ENCODE assay signal across 8 cellular contexts in the genomic region with DNA sequence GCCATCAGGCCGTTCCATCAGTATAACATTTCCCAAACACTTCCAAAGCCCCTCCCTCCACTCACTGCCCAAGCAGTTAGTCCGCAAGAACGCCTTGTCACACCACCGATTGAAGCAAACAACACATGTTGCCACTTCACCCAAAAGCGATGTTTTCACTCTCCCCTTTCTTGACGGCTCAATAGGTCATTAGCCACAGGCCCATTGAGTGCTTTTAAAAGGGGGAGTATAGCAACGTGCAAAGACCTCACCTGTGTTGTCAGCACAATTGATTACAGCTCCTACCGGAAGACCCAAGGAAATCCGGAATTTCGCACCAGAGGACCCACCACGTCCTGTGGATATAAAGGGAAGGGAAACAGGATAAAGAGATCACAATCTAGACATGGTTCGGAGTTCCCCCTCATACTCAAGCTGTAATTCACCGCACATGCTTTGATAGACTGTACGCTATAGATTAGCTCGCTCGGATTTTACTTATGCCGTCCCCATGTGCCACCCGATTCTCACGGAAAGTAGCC. TPM values are rescaled to one million over a fixed set of nuclear protein-coding genes. Genes with fewer than 3 reads are reported as not detected.
DNase-seq lines count a peak whose midpoint lies in the region; ATAC-seq, FAIRE-seq and TF ChIP-seq lines count a peak whose summit lies in the region.

No MANE protein-coding gene starts in this region.

- H3K4me3 Mint-ChIP-seq in natural killer cell: peak overlapping the region; percentile 96

- H3K4me1 ChIP-seq in SJCRH30 (peaks cover 6% of the 10 kb centered on the region; the same call in 1 of the 2 replicates), H1 (replicated peaks in 1 of 4; ENCODE audit: control insufficient read depth in 3 of 4, insufficient read depth in 4 of 4, low read length in 3 of 4) (peaks cover 3 to 10% (median 5%) of the 10 kb centered on the region in 4 experiments; a peak in 5 of 7 replicates)

- peak overlapping the region; percentile 99 for H2BK5ac ChIP-seq in H1 (ENCODE audit: low read depth, low read length)

- no peak overlapping the region for H2BK120ac ChIP-seq in H1 (replicated peaks; ENCODE audit: low read depth, low read length)

- H3K4me1 Mint-ChIP-seq in natural killer cell: peaks cover 42 to 45% of the 10 kb centered on the region in 2 donors

- peak overlapping the region; percentile 89; the same call in 1 of the 2 replicates for H3K18ac ChIP-seq in H1 (ENCODE audit: extremely low read depth, low read length)

- H3K27me3 ChIP-seq in SJCRH30: no peaks in the 10 kb centered on the region
- H3K27me3 ChIP-seq in H1 (replicated peaks in 1 of 4; ENCODE audit: control insufficient read depth in 3 of 4, extremely low read depth in 1 of 4, insufficient read depth in 3 of 4, low read length in 3 of 4): no peaks in the 10 kb centered on the region

- H3K56ac ChIP-seq in H1 (replicated peaks; ENCODE audit: insufficient read length, low read depth, low read length): peak overlapping the region; percentile 36

- no peak for TF ChIP-seq RAD21 in H1 (IDR thresholded peaks at IDR 0.05 in 1 of 2, conservative IDR thresholded peaks at IDR 0.05 in 1 of 2; ENCODE audit: low read depth in 2 of 2, low read length in 2 of 2)

- no peak overlapping the region for H2BK20ac ChIP-seq in H1 (ENCODE audit: low read length)

- H3K27ac ChIP-seq in SJCRH30 (peak overlapping the region; percentile 81), H1 (ENCODE audit: low read depth, low read length) (peak overlapping the region; percentile 97)

- H4K8ac ChIP-seq in H1 (ENCODE audit: extremely low read depth, insufficient read depth, low read length): peak overlapping the region; percentile 99; the same call in 1 of the 2 replicates

- H3K9me3 Mint-ChIP-seq in natural killer cell: no peaks in the 10 kb centered on the region

- POLR2A ChIA-PET in H1 (lab: Charles Lee; ENCODE audit: partially characterized antibody): interaction anchor here (1.2 to 15.5 kb wide), 21 partner anchors 15 to 300 kb away, joined by 3 to 468 read pairs (median 11); partner anchors contain the start of genes CWC25, LASP1, LASP1NB and PIP4K2B

- H4K20me1 ChIP-seq in H1 (replicated peaks in 1 of 2; ENCODE audit: control insufficient read depth in 1 of 2, insufficient read depth in 2 of 2, low read length in 2 of 2): peaks cover 6 to 20% of the 10 kb centered on the region in 2 experiments

- peak overlapping the region; percentile 79 for H3K4ac ChIP-seq in H1 (replicated peaks; ENCODE audit: insufficient read length, low read depth, low read length)

- no peak overlapping the region for H2AFZ ChIP-seq in H1 (ENCODE audit: low read length)

- no peak for TF ChIP-seq POLR2A in H1 (IDR thresholded peaks at IDR 0.05; ENCODE audit: control extremely low read depth in 1 of 2, low read depth in 2 of 2, low read length in 2 of 2)

- peak overlapping the region; percentile 76 for H3K4me3 ChIP-seq in SJCRH30
- H3K4me3 ChIP-seq in H1 (ENCODE audit: extremely low read depth in 1 of 4, insufficient read depth in 2 of 4, low read depth in 3 of 4, low read length in 4 of 4): peak overlapping the region; percentile 90 to 100 (median 97)

- 1% methylated on average over 19 of the region's 19 CpGs; no CpG with 5 or more reads in 1 of the 2 experiments for WGBS in H1 (ENCODE audit: extremely low coverage in 1 of 2, insufficient coverage in 1 of 2, insufficient read length in 1 of 2, insufficient replicate concordance in 2 of 2, low coverage in 1 of 2, low lambda C conversion rate in 2 of 2, missing lambda C conversion rate in 1 of 2), 2 experiments

- no peak for DNase-seq in SJCRH30
- no peak for DNase-seq in H1 (ENCODE audit: low read depth in 1 of 2, low spot score in 2 of 2)
- DNase-seq in natural killer cell: peak; percentile 34
- DNase-seq in NCI-H2107 treated with DMSO at 0.1 percent for 48 hours (lab: John Stamatoyannopoulos, UW; ENCODE audit: unreplicated experiment): no peak
- no peak for DNase-seq in islet precursor cell
- no peak for DNase-seq in DMS153 (lab: John Stamatoyannopoulos, UW)
- no peak for DNase-seq in ecto neural progenitor cell (ENCODE audit: low spot score)

- peaks cover 10% of the 10 kb centered on the region for H3K23me2 ChIP-seq in H1 (ENCODE audit: low read depth, low read length)

- no peak for TF ChIP-seq EP300 in H1 (IDR thresholded peaks at IDR 0.05; ENCODE audit: borderline replicate concordance in 1 of 2, low read depth in 2 of 2, low read length in 2 of 2)

- H2BK12ac ChIP-seq in H1 (ENCODE audit: low read depth, low read length): 0 out of 2 replicates have a peak overlapping the region, but pooled peaks have one; percentile 62

- H2AK5ac ChIP-seq in H1 (ENCODE audit: low read depth, low read length): peak overlapping the region; percentile 87

- no peaks in the 10 kb centered on the region; the same call in none of the 2 replicates for H3K79me1 ChIP-seq in H1 (ENCODE audit: low read depth, low read length)

- no peak overlapping the region for H2BK15ac ChIP-seq in H1 (ENCODE audit: low read length)

- H3K36me3 Mint-ChIP-seq in natural killer cell: peaks cover 23% of the 10 kb centered on the region

- ATAC-seq in GM19467 (IDR thresholded peaks at IDR 0.05; ENCODE audit: unreplicated experiment) (peak; percentile 5), natural killer cell (peak; percentile 51 to 67 (median 51))

- TF ChIP-seq CTCF in H1 (IDR thresholded peaks at IDR 0.05; ENCODE audit: control extremely low read depth in 1 of 3, insufficient read depth in 1 of 3, low read depth in 1 of 3, low read length in 3 of 3) (no peak), natural killer cell (IDR thresholded peaks at IDR 0.05) (no peak)

- H3K79me2 ChIP-seq in H1 (ENCODE audit: control insufficient read depth in 1 of 2, insufficient read depth in 2 of 2, low read length in 2 of 2): peaks cover 22 to 35% of the 10 kb centered on the region in 2 experiments

- no peak for FAIRE-seq in H1 (lab: Jason Lieb, UNC)

- peak overlapping the region; percentile 91 for H4K5ac ChIP-seq in H1 (ENCODE audit: insufficient read length, low read depth, low read length)

- H3K9me3 ChIP-seq in SJCRH30 (replicated peaks): no peaks in the 10 kb centered on the region
- H3K9me3 ChIP-seq in H1 (ENCODE audit: insufficient read depth in 2 of 2, low read depth in 1 of 2, low read length in 1 of 2): no peaks in the 10 kb centered on the region

- CTCF ChIA-PET in H1 (lab: Charles Lee; ENCODE audit: partially characterized antibody): interaction anchor here (0.8 to 2.6 kb wide), 3 partner anchors 31 to 383 kb away, joined by 3 to 10 read pairs (median 3); no protein-coding TSS in a partner anchor

- peak overlapping the region; percentile 63 for H3K14ac ChIP-seq in H1 (ENCODE audit: insufficient read length)

- peak overlapping the region; percentile 88 to 95 for H3K4me2 ChIP-seq in H1 (ENCODE audit: insufficient read depth in 1 of 2, low read depth in 2 of 2, low read length in 2 of 2)

- peak overlapping the region; percentile 86 for H4K91ac ChIP-seq in H1 (replicated peaks; ENCODE audit: insufficient read length, low read length)

- H3K27ac Mint-ChIP-seq in natural killer cell: peak overlapping the region; percentile 99

- peak overlapping the region; percentile 93 to 99 (median 96) for H3K9ac ChIP-seq in H1 (replicated peaks in 1 of 4; ENCODE audit: extremely low read depth in 1 of 4, low read depth in 3 of 4, low read length in 3 of 4)

- intact Hi-C loops in natural killer cell (cut with micrococcal nuclease): loop anchor here (1.0 kb wide), 2 partner anchors 28 to 45 kb away; partner anchors contain the start of gene CWC25

- no peaks in the 10 kb centered on the region for H3K27me3 Mint-ChIP-seq in natural killer cell (ENCODE audit: low read depth in 2 of 2)

- H3K36me3 ChIP-seq in SJCRH30: peaks cover 53% of the 10 kb centered on the region
- peaks cover 40 to 52% (median 48%) of the 10 kb centered on the region in 4 experiments for H3K36me3 ChIP-seq in H1 (ENCODE audit: control insufficient read depth in 2 of 4, insufficient read depth in 4 of 4, low read length in 3 of 4)

- H3K23ac ChIP-seq in H1 (ENCODE audit: insufficient read length): no peak overlapping the region

RNA-seq across cellular contexts. Expression of gene RPL23, which starts 0.7 kb away (rescaled TPM):
- 2,556 and 2,769 TPM in 2 replicates for total RNA-seq in SJCRH30 (2014; rRNA removed; shearing (Covaris generic))
- total RNA-seq in H1 (2021; fragmentation: NEBNext Ultra II Directional; extraction: Animal tissue kit (Norgen Biotek cat#: 25700)): 2,091 and 2,148 TPM in 2 replicates
- polyA plus RNA-seq in H1 (2011; rRNA removed): 1,486 and 2,502 TPM in 2 replicates
- polyA plus RNA-seq in H1 (2011; cell fraction: cytosol; rRNA removed): 3,173 TPM
- 510 TPM for polyA plus RNA-seq in H1 (2011; cell fraction: nucleus; rRNA removed)
- polyA plus RNA-seq in H1 (2012, experiment 1 of 2): 2,897 to 3,886 TPM (median 3,522 TPM) in 4 replicates
- 3,306 TPM for polyA plus RNA-seq in H1 (2012, experiment 2 of 2)
- polyA plus RNA-seq in H1 (2013, experiment 1 of 2): 4,125 TPM
- 4,130 TPM for polyA plus RNA-seq in H1 (2013, experiment 2 of 2)
- polyA minus RNA-seq in H1 (2011; rRNA and poly(A)+ RNA removed): 442 and 458 TPM in 2 replicates
- polyA minus RNA-seq in H1 (2011; cell fraction: cytosol; rRNA and poly(A)+ RNA removed): 903 TPM
- polyA minus RNA-seq in H1 (2011; cell fraction: nucleus; rRNA and poly(A)+ RNA removed): 264 TPM
- total RNA-seq in natural killer cell: 100 to 1,000 TPM; 752 to 934 (median 923) TPM

RNA-seq across cellular contexts. Expression of gene LASP1, which starts 17.0 kb away (rescaled TPM):
- 36.7 and 38.8 TPM in 2 replicates for total RNA-seq in SJCRH30 (2014; rRNA removed; shearing (Covaris generic))
- total RNA-seq in H1 (2021; fragmentation: NEBNext Ultra II Directional; extraction: Animal tissue kit (Norgen Biotek cat#: 25700)): 170 and 180 TPM in 2 replicates
- polyA plus RNA-seq in H1 (2011; rRNA removed): 114 and 182 TPM in 2 replicates
- 97.6 TPM for polyA plus RNA-seq in H1 (2011; cell fraction: cytosol; rRNA removed)
- 95.0 TPM for polyA plus RNA-seq in H1 (2011; cell fraction: nucleus; rRNA removed)
- polyA plus RNA-seq in H1 (2012, experiment 1 of 2): 127 to 134 TPM (median 129 TPM) in 4 replicates
- polyA plus RNA-seq in H1 (2012, experiment 2 of 2): 154 TPM
- polyA plus RNA-seq in H1 (2013, experiment 1 of 2): 98.7 TPM
- polyA plus RNA-seq in H1 (2013, experiment 2 of 2): 97.2 TPM
- 95.4 and 104 TPM in 2 replicates for polyA minus RNA-seq in H1 (2011; rRNA and poly(A)+ RNA removed)
- polyA minus RNA-seq in H1 (2011; cell fraction: cytosol; rRNA and poly(A)+ RNA removed): 106 TPM
- polyA minus RNA-seq in H1 (2011; cell fraction: nucleus; rRNA and poly(A)+ RNA removed): 55.4 TPM
- total RNA-seq in natural killer cell: 100 to 1,000 TPM; 293 to 363 (median 340) TPM

RNA-seq across cellular contexts. Expression of gene CWC25, which starts 27.7 kb away (rescaled TPM):
- 10.6 and 12.3 TPM in 2 replicates for total RNA-seq in SJCRH30 (2014; rRNA removed; shearing (Covaris generic))
- total RNA-seq in H1 (2021; fragmentation: NEBNext Ultra II Directional; extraction: Animal tissue kit (Norgen Biotek cat#: 25700)): 13.1 and 15.8 TPM in 2 replicates
- 9.2 and 11.1 TPM in 2 replicates for polyA plus RNA-seq in H1 (2011; rRNA removed)
- polyA plus RNA-seq in H1 (2011; cell fraction: cytosol; rRNA removed): 16.5 TPM
- polyA plus RNA-seq in H1 (2011; cell fraction: nucleus; rRNA removed): 29.5 TPM
- polyA plus RNA-seq in H1 (2012, experiment 1 of 2): 15.6 to 19.5 TPM (median 16.8 TPM) in 4 replicates
- polyA plus RNA-seq in H1 (2012, experiment 2 of 2): 3.2 TPM
- 18.2 TPM for polyA plus RNA-seq in H1 (2013, experiment 1 of 2)
- polyA plus RNA-seq in H1 (2013, experiment 2 of 2): 15.4 TPM
- polyA minus RNA-seq in H1 (2011; rRNA and poly(A)+ RNA removed): 5.4 and 9.1 TPM in 2 replicates
- 6.9 TPM for polyA minus RNA-seq in H1 (2011; cell fraction: cytosol; rRNA and poly(A)+ RNA removed)
- 13.2 TPM for polyA minus RNA-seq in H1 (2011; cell fraction: nucleus; rRNA and poly(A)+ RNA removed)
- 10 to 100 TPM; 63.8 to 79.4 (median 74.4) TPM for total RNA-seq in natural killer cell

RNA-seq across cellular contexts. Expression of gene PIP4K2B, which starts 53.5 kb away (rescaled TPM):
- total RNA-seq in SJCRH30 (2014; rRNA removed; shearing (Covaris generic)): 39.8 and 41.8 TPM in 2 replicates
- total RNA-seq in H1 (2021; fragmentation: NEBNext Ultra II Directional; extraction: Animal tissue kit (Norgen Biotek cat#: 25700)): 57.7 and 57.8 TPM in 2 replicates
- polyA plus RNA-seq in H1 (2011; rRNA removed): 21.5 and 24.8 TPM in 2 replicates
- 31.0 TPM for polyA plus RNA-seq in H1 (2011; cell fraction: cytosol; rRNA removed)
- polyA plus RNA-seq in H1 (2011; cell fraction: nucleus; rRNA removed): 63.9 TPM
- polyA plus RNA-seq in H1 (2012, experiment 1 of 2): 35.5 to 43.4 TPM (median 39.2 TPM) in 4 replicates
- 25.9 TPM for polyA plus RNA-seq in H1 (2012, experiment 2 of 2)
- 24.4 TPM for polyA plus RNA-seq in H1 (2013, experiment 1 of 2)
- 24.9 TPM for polyA plus RNA-seq in H1 (2013, experiment 2 of 2)
- polyA minus RNA-seq in H1 (2011; rRNA and poly(A)+ RNA removed): 89.5 and 99.4 TPM in 2 replicates
- polyA minus RNA-seq in H1 (2011; cell fraction: cytosol; rRNA and poly(A)+ RNA removed): 28.3 TPM
- 22.3 TPM for polyA minus RNA-seq in H1 (2011; cell fraction: nucleus; rRNA and poly(A)+ RNA removed)
- total RNA-seq in natural killer cell: 10 to 100 TPM; 26.8 to 36.8 (median 36.3) TPM
